1 cellular context compared by ENCODE assay signal in genomic region chr1:81453971-81454370, GRCh38.
TF ChIP-seq lines count a peak whose summit lies in the region.

No MANE protein-coding gene starts in this region.

TF ChIP-seq in GM23338, 12 proteins besides CTCF, POLR2A, EP300 and RAD21:
- TF ChIP-seq ZNF462 (CRISPR knock-in tag; IDR thresholded peaks at IDR 0.05) (no peak), ZNF114 (CRISPR knock-in tag; IDR thresholded peaks at IDR 0.05) (no peak)
